Comparison of ENCODE assay signal across 21 cellular contexts in genomic region chr3:151960956-151961580, GRCh38.
"Had no signal": no experiment of that assay in that cellular context is flagged by ENCODE, and none has a peak within 500 bp of the region (broad histone marks: within the 10 kb centered on the region; RNA-seq: fewer than 3 reads in every experiment).

No MANE protein-coding gene starts in this region.

- H3K4me3 ChIP-seq: lung, thyroid gland had no signal

- H3K36me3 ChIP-seq: brain microvascular endothelial cell, thyroid gland had no signal

- DNase-seq: activated CD4-positive, alpha-beta T cell treated with anti-CD3 and anti-CD28 coated beads, Interleukin-2, amount 50 U/mL, for 1 hour; activated CD4-positive, CD25-positive, alpha-beta regulatory T cell treated with anti-CD3 and anti-CD28 coated beads, Interleukin-2, amount 50 U/mL, for 72 hours; activated CD8-positive, alpha-beta memory T cell treated with anti-CD3 and anti-CD28 coated beads, Interleukin-2, amount 50 U/mL, for 4 hours; activated naive CD4-positive, alpha-beta T cell treated with anti-CD3 and anti-CD28 coated beads for 36 hours; activated T-cell treated with anti-CD3 and anti-CD28 coated beads, Interleukin-2, amount 50 U/mL, for 4 hours; brain microvascular endothelial cell; central memory CD4-positive, alpha-beta T cell; cortex of kidney; foreskin keratinocyte; glutamatergic neuron; hypothalamus; kidney; posterior cingulate gyrus; retina; stimulated activated CD4-positive, alpha-beta T cell treated with anti-CD3 and anti-CD28 coated beads, Interleukin-2, amount 100 ng/mL, for 24 hours; stimulated activated naive CD4-positive, alpha-beta T cell treated with Interleukin-2 at 50 U/mL for 16 hours; T1000; thyroid gland had no signal

- ATAC-seq: activated T-cell treated with anti-CD3 and anti-CD28 coated beads, Interleukin-2, amount 50 U/mL, for 4 hours; esophagus mucosa; foreskin keratinocyte; left lobe of liver had no signal

- H3K9me3 ChIP-seq: thyroid gland had no signal

- H3K27ac ChIP-seq: brain microvascular endothelial cell, foreskin keratinocyte, thyroid gland had no signal

- FAIRE-seq: kidney had no signal
